25 cellular contexts compared by ENCODE assay signal in genomic region chr2:21040468-21041377, GRCh38. TPM values are rescaled to one million over a fixed set of nuclear protein-coding genes. Genes with fewer than 3 reads are reported as not detected.
"Had no signal": no experiment of that assay in that cellular context is flagged by ENCODE, and none has a peak within 500 bp of the region (broad histone marks: within the 10 kb centered on the region; RNA-seq: fewer than 3 reads in every experiment).

No MANE protein-coding gene starts in this region.

- DNase-seq: activated CD4-positive, alpha-beta memory T cell treated with anti-CD3 and anti-CD28 coated beads for 36 hours; activated CD4-positive, alpha-beta T cell treated with anti-CD3 and anti-CD28 coated beads, Interleukin-2, amount 10 ng/mL, durations not matched to agents 24 days and 14 days; activated CD4-positive, CD25-positive, alpha-beta regulatory T cell treated with anti-CD3 and anti-CD28 coated beads, Interleukin-2, amount 50 U/mL, for 72 hours; activated CD8-positive, alpha-beta memory T cell treated with anti-CD3 and anti-CD28 coated beads, Interleukin-2, amount 50 U/mL, for 48 hours; activated gamma-delta T cell; activated naive CD4-positive, alpha-beta T cell treated with anti-CD3 and anti-CD28 coated beads, Interleukin-2, amount 10 ng/mL, durations not matched to agents 7 days and 5 days; activated naive CD8-positive, alpha-beta T cell treated with anti-CD3 and anti-CD28 coated beads, Interleukin-2, amount 10 ng/mL, durations not matched to agents 7 days and 5 days; activated T-cell treated with anti-CD3 and anti-CD28 coated beads, Interleukin-2, amount 50 U/mL, for 24 hours; brain microvascular endothelial cell; caudate nucleus; dermis blood vessel endothelial cell; effector CD8-positive, alpha-beta T cell; gastrocnemius medialis; kidney glomerular epithelial cell; naive thymus-derived CD4-positive, alpha-beta T cell; occipital lobe; psoas muscle; stimulated activated CD4-positive, alpha-beta T cell treated with anti-CD3 and anti-CD28 coated beads, Interleukin-2, amount 100 ng/mL, for 48 hours; stimulated activated naive CD4-positive, alpha-beta T cell treated with Interleukin-2 at 50 U/mL for 16 hours; T-helper 2 cell; testis; uterus had no signal

- H3K36me3 ChIP-seq: brain microvascular endothelial cell, gastrocnemius medialis, uterus had no signal

- H3K9ac ChIP-seq: parathyroid adenoma had no signal

- H3K4me1 ChIP-seq: parathyroid adenoma, testis, uterus had no signal

- H3K27ac ChIP-seq: brain microvascular endothelial cell, epithelial cell of prostate, parathyroid adenoma, psoas muscle, testis, uterus had no signal

- H3K27me3 ChIP-seq: gastrocnemius medialis, testis, uterus had no signal

- H3K4me3 ChIP-seq: gastrocnemius medialis, psoas muscle, testis, uterus had no signal

- H3K9me3 ChIP-seq: gastrocnemius medialis, psoas muscle, testis, uterus had no signal

- ATAC-seq: gastrocnemius medialis; naive thymus-derived CD4-positive, alpha-beta T cell; psoas muscle had no signal

RNA-seq across cellular contexts. Expression of gene APOB, which starts 3.1 kb away (rescaled TPM):
- total RNA-seq: activated CD4-positive, alpha-beta memory T cell treated with anti-CD3 and anti-CD28 coated beads for 36 hours; activated CD4-positive, alpha-beta T cell treated with anti-CD3 and anti-CD28 coated beads, Interleukin-2, amount 10 ng/mL, durations not matched to agents 24 days and 14 days; activated CD8-positive, alpha-beta memory T cell treated with anti-CD3 and anti-CD28 coated beads for 36 hours; activated naive CD8-positive, alpha-beta T cell treated with anti-CD3 and anti-CD28 coated beads, Interleukin-2, amount 10 ng/mL, durations not matched to agents 7 days and 5 days; naive thymus-derived CD4-positive, alpha-beta T cell had no signal
- polyA plus RNA-seq: naive thymus-derived CD4-positive, alpha-beta T cell had no signal
